12 cellular contexts compared by ENCODE assay signal in the genomic region with DNA sequence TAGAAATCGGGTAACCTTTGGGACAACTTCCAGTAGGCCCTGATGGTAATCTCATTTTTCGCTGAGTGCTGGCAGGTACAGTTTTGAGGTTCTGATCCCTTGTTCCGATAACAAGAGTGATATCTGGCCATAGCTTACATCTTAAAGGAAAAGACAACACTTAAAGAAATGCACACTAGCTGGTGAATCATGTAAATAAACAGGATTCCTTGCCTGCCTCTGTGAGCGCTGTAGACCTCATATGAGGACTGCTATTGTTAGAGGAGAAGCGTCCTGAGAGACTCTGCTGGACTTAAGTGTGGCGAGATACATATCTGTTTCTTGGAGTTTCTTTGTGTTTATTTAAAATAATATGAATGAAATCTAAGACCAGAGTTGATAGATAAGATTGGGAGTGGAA.
DNase-seq lines count a peak whose midpoint lies in the region; ATAC-seq, FAIRE-seq and TF ChIP-seq lines count a peak whose summit lies in the region.
"Had no signal": no experiment of that assay in that cellular context is flagged by ENCODE, and none has a peak within 500 bp of the region (broad histone marks: within the 10 kb centered on the region; RNA-seq: fewer than 3 reads in every experiment).

No MANE protein-coding gene starts in this region.

- no peak for FAIRE-seq in urothelium cell line (lab: Jason Lieb, UNC)

- ATAC-seq in sciatic nerve (peak; percentile 43), GM21576 (IDR thresholded peaks at IDR 0.05; ENCODE audit: unreplicated experiment) (no peak)
- ATAC-seq: Right ventricle myocardium inferior had no signal

- H3K4me1 Mint-ChIP-seq in immature natural killer cell, result peaks cover 41 to 56% of the 10 kb centered on the region in 2 donors

- H3K27ac Mint-ChIP-seq in immature natural killer cell, result peak overlapping the region in 5 of 6 donors; percentile 31 to 71 (median 69)
- H3K27ac Mint-ChIP-seq: activated naive CD8-positive, alpha-beta T cell; mesothelial cell of epicardium had no signal

- no peaks in the 10 kb centered on the region for H3K36me3 Mint-ChIP-seq in immature natural killer cell
- H3K36me3 Mint-ChIP-seq: activated naive CD8-positive, alpha-beta T cell had no signal

- H3K4me3 ChIP-seq in WI38 (ENCODE audit: low read depth, low read length), result peak overlapping the region; percentile 79

- H3K9me3 Mint-ChIP-seq in immature natural killer cell, result no peaks in the 10 kb centered on the region
- H3K9me3 Mint-ChIP-seq: mesothelial cell of epicardium had no signal

- H3K4me3 Mint-ChIP-seq in immature natural killer cell, result peak overlapping the region; percentile 2 to 62 (median 10)
- H3K4me3 Mint-ChIP-seq: activated naive CD8-positive, alpha-beta T cell had no signal

- DNase-seq in EL (peak; percentile 74), immature natural killer cell (no peak), sciatic nerve (ENCODE audit: low spot score) (no peak), urothelium cell line (ENCODE audit: low spot score) (no peak), NK-92 (lab: John Stamatoyannopoulos, UW; ENCODE audit: unreplicated experiment) (no peak)
- DNase-seq: DMS 273 treated with DMSO at 0.1 percent for 48 hours, MV-4-11 had no signal

- intact Hi-C loops in sciatic nerve (cut with DNase I), result no loop called here

- no peak for TF ChIP-seq CTCF in WI38 (IDR thresholded peaks at IDR 0.05; ENCODE audit: low read depth, low read length)

- H3K27me3 Mint-ChIP-seq in immature natural killer cell (ENCODE audit: low read depth in 3 of 3), result peaks cover 2 to 7% (median 4%) of the 10 kb centered on the region in 3 donors
